In genomic region chr9:137295313-137296213, GRCh38 we compare ENCODE assay signal across 9 cellular contexts. TPM values are rescaled to one million over a fixed set of nuclear protein-coding genes. Genes with fewer than 3 reads are reported as not detected.
DNase-seq lines count a peak whose midpoint lies in the region; ATAC-seq and TF ChIP-seq lines count a peak whose summit lies in the region.
"Had no signal": no experiment of that assay in that cellular context is flagged by ENCODE, and none has a peak within 500 bp of the region (broad histone marks: within the 10 kb centered on the region; RNA-seq: fewer than 3 reads in every experiment).

No MANE protein-coding gene starts in this region.

- no peaks in the 10 kb centered on the region for H3K36me3 Mint-ChIP-seq in activated naive CD4-positive, alpha-beta T cell treated with anti-CD3 and anti-CD28 coated beads for 36 hours (ENCODE audit: low read depth)

- no peak overlapping the region for H3K27ac Mint-ChIP-seq in activated naive CD4-positive, alpha-beta T cell treated with anti-CD3 and anti-CD28 coated beads for 36 hours

- H3K4me3 Mint-ChIP-seq in activated naive CD4-positive, alpha-beta T cell treated with anti-CD3 and anti-CD28 coated beads for 36 hours: no peak overlapping the region

- peaks cover 1% of the 10 kb centered on the region for H3K9me3 Mint-ChIP-seq in activated naive CD4-positive, alpha-beta T cell treated with anti-CD3 and anti-CD28 coated beads for 36 hours

- peaks cover 29% of the 10 kb centered on the region for H3K27me3 Mint-ChIP-seq in activated naive CD4-positive, alpha-beta T cell treated with anti-CD3 and anti-CD28 coated beads for 36 hours (ENCODE audit: low read depth)

- no peak for DNase-seq in Right ventricle myocardium inferior (ENCODE audit: missing footprints)
- DNase-seq in cardiac septum (ENCODE audit: low spot score): no peak
- peak; percentile 38 for DNase-seq in NCI-H460 (ENCODE audit: extremely low read depth, low read depth)
- peak; percentile 46 for DNase-seq in activated naive CD4-positive, alpha-beta T cell treated with anti-CD3 and anti-CD28 coated beads for 36 hours
- DNase-seq in left ventricle myocardium inferior: no peak
- no peak for DNase-seq in nucleus accumbens (lab: John Stamatoyannopoulos, UW)

- intact Hi-C loops in Right ventricle myocardium inferior (cut with DNase I) (loop anchor here (2.0 to 10.0 kb wide), 3 partner anchors 111 to 229 kb away; no protein-coding TSS in a partner anchor), cardiac septum (cut with DNase I) (loop anchor here (2.0 kb wide), 1 partner anchor 111 kb away; no protein-coding TSS in a partner anchor), left ventricle myocardium inferior (cut with micrococcal nuclease) (loop anchor here (5.0 kb wide), 1 partner anchor 112 kb away; no protein-coding TSS in a partner anchor)
- intact Hi-C loops in activated naive CD4-positive, alpha-beta T cell treated with anti-CD3 and anti-CD28 coated beads for 36 hours (cut with micrococcal nuclease): no loop called here

- peak; percentile 77 for TF ChIP-seq CTCF in left ventricle myocardium inferior (IDR thresholded peaks at IDR 0.05; ENCODE audit: borderline replicate concordance)

- H3K4me1 Mint-ChIP-seq in activated naive CD4-positive, alpha-beta T cell treated with anti-CD3 and anti-CD28 coated beads for 36 hours (ENCODE audit: low read depth): peaks cover 8% of the 10 kb centered on the region

- H3K27ac ChIP-seq in left ventricle myocardium inferior (replicated peaks) (peak overlapping the region; percentile 92), skin epidermis (peak overlapping the region in 11 of 21 experiments; percentile 16 to 73 (median 50))

- CTCF ChIA-PET in activated naive CD4-positive, alpha-beta T cell treated with anti-CD3 and anti-CD28 coated beads for 36 hours (lab: Charles Lee): interaction anchor here (0.6 to 1.3 kb wide), 2 partner anchors 166 to 232 kb away, joined by 3 read pairs; no protein-coding TSS in a partner anchor

- H3K27me3 ChIP-seq in left ventricle myocardium inferior (ENCODE audit: low read depth): peaks cover 62% of the 10 kb centered on the region

- no peaks in the 10 kb centered on the region for H3K36me3 ChIP-seq in left ventricle myocardium inferior

- peak; percentile 53 for ATAC-seq in Right ventricle myocardium inferior
- ATAC-seq in GM21723 (IDR thresholded peaks at IDR 0.05; ENCODE audit: unreplicated experiment): no peak

- H3K4me3 ChIP-seq in left ventricle myocardium inferior (peak overlapping the region; percentile 63), skin epidermis (peak overlapping the region; percentile 3 to 39 (median 25))

- peaks cover 6% of the 10 kb centered on the region for H3K9me3 ChIP-seq in left ventricle myocardium inferior (replicated peaks)

- H3K4me1 ChIP-seq in left ventricle myocardium inferior: peaks cover 60% of the 10 kb centered on the region

RNA-seq across cellular contexts. Expression of gene NRARP, which starts 6.5 kb away (rescaled TPM):
- total RNA-seq in Right ventricle myocardium inferior (4.7 TPM), cardiac septum (11.7 TPM), left ventricle myocardium inferior (5.1 TPM)
- total RNA-seq in NCI-H460 (2014; rRNA removed; shearing (Covaris generic)): 5.1 and 8.9 TPM in 2 replicates
- 9.7 and 13.0 TPM in 2 replicates for polyA plus RNA-seq in NCI-H460 (2014; cell fraction: nucleus; rRNA removed)
- 1 to 10 TPM; 1.8 to 2.2 TPM for total RNA-seq in activated naive CD4-positive, alpha-beta T cell treated with anti-CD3 and anti-CD28 coated beads for 36 hours

RNA-seq across cellular contexts. Expression of gene TOR4A, which starts 18.0 kb away (rescaled TPM):
- 16.5 TPM for total RNA-seq in Right ventricle myocardium inferior
- total RNA-seq in cardiac septum: 13.9 TPM
- 30.5 and 32.0 TPM in 2 replicates for total RNA-seq in NCI-H460 (2014; rRNA removed; shearing (Covaris generic))
- polyA plus RNA-seq in NCI-H460 (2014; cell fraction: nucleus; rRNA removed): 42.8 and 46.3 TPM in 2 replicates
- 1 to 10 TPM in 1 of 2 experiments, under 1 TPM in 1; 0.93 to 1.1 TPM for total RNA-seq in activated naive CD4-positive, alpha-beta T cell treated with anti-CD3 and anti-CD28 coated beads for 36 hours
- total RNA-seq in left ventricle myocardium inferior: 16.3 TPM

RNA-seq across cellular contexts. Expression of gene NELFB, which starts 40.4 kb away (rescaled TPM):
- total RNA-seq in Right ventricle myocardium inferior (37.9 TPM), cardiac septum (37.2 TPM), left ventricle myocardium inferior (35.2 TPM)
- 41.5 and 43.8 TPM in 2 replicates for total RNA-seq in NCI-H460 (2014; rRNA removed; shearing (Covaris generic))
- polyA plus RNA-seq in NCI-H460 (2014; cell fraction: nucleus; rRNA removed): 99.2 and 107 TPM in 2 replicates
- 10 to 100 TPM; 47.0 to 47.1 TPM for total RNA-seq in activated naive CD4-positive, alpha-beta T cell treated with anti-CD3 and anti-CD28 coated beads for 36 hours

RNA-seq across cellular contexts. Expression of gene STPG3, which starts 44.5 kb away (rescaled TPM):
- total RNA-seq in Right ventricle myocardium inferior: 1.4 TPM
- total RNA-seq in cardiac septum: not detected
- not detected in 2 replicates for total RNA-seq in NCI-H460 (2014; rRNA removed; shearing (Covaris generic))
- not detected in 2 replicates for polyA plus RNA-seq in NCI-H460 (2014; cell fraction: nucleus; rRNA removed)
- not detected for total RNA-seq in activated naive CD4-positive, alpha-beta T cell treated with anti-CD3 and anti-CD28 coated beads for 36 hours
- total RNA-seq in left ventricle myocardium inferior: 0.58 TPM
- total RNA-seq: dermis microvascular lymphatic vessel endothelial cell had no signal

RNA-seq across cellular contexts. Expression of gene TUBB4B, which starts 54.5 kb away (rescaled TPM):
- 620 TPM for total RNA-seq in Right ventricle myocardium inferior
- total RNA-seq in cardiac septum: 304 TPM
- 167 and 171 TPM in 2 replicates for total RNA-seq in NCI-H460 (2014; rRNA removed; shearing (Covaris generic))
- 515 and 625 TPM in 2 replicates for polyA plus RNA-seq in NCI-H460 (2014; cell fraction: nucleus; rRNA removed)
- 100 to 1,000 TPM; 193 to 196 TPM for total RNA-seq in activated naive CD4-positive, alpha-beta T cell treated with anti-CD3 and anti-CD28 coated beads for 36 hours
- 463 TPM for total RNA-seq in left ventricle myocardium inferior

Comparison
In these comparisons a context has a peak if more than half of its experiments do, and no peak if none do; other contexts are left out.
1. DNase-seq: peak in NCI-H460 (single experiment) and activated naive CD4-positive, alpha-beta T cell treated with anti-CD3 and anti-CD28 coated beads for 36 hours (single experiment); none in Right ventricle myocardium inferior (single experiment), cardiac septum (single experiment), left ventricle myocardium inferior (single experiment) and nucleus accumbens (0 of 56).